8 cellular contexts compared by ENCODE assay signal in the genomic region with DNA sequence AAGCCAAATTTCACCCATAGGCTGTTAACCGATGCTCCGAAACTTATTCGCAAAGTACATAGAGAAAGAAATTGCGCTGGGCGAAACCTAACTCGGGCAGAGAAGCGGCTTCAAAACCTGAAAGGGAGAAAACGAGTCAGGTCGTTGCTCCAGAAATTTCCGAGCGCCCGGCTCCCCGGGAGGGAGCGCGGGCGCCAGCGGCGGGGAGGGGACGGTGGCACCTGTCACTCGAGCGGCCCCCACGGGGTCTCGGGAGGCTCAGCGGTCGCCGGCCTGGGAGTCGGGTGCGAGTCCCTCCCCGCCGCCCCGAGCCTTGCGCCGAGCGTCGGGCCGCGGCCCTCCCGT. TPM values are rescaled to one million over a fixed set of nuclear protein-coding genes. Genes with fewer than 3 reads are reported as not detected.
DNase-seq lines count a peak whose midpoint lies in the region; ATAC-seq, FAIRE-seq and TF ChIP-seq lines count a peak whose summit lies in the region.
"Not testable (repeated sequence)": the region's sequence is repeated elsewhere in the genome, so short reads cannot be mapped to it uniquely, and the experiment has no call there.

No MANE protein-coding gene starts in this region.

- WGBS in H1 (ENCODE audit: extremely low coverage in 1 of 2, insufficient coverage in 1 of 2, insufficient read length in 1 of 2, insufficient replicate concordance in 2 of 2, low coverage in 1 of 2, low lambda C conversion rate in 2 of 2, missing lambda C conversion rate in 1 of 2), 2 experiments: 6% methylated on average over 8 of the region's 38 CpGs; no CpG with 5 or more reads in 1 of the 2 experiments
- WGBS in liver: under 1% methylated on average over 38 of the region's 38 CpGs
- 0% methylated on average over 20 of the region's 38 CpGs for WGBS in suprapubic skin

- not testable (repeated sequence) for H3K9me2 ChIP-seq in DOHH2 (replicated peaks; ENCODE audit: control insufficient read depth, low read length)

- H3K4me1 Mint-ChIP-seq in activated T-helper 1 cell treated with anti-CD3 and anti-CD28 coated beads, Interleukin-12 subunit alpha, Interleukin-12 subunit beta, Interleukin-2, Interleukin-4 antibody, amounts not matched to agents 30 ng/mL and 10 ng/mL and 1 ng/mL, durations not matched to agents 14 hours and 24 hours and 36 hours (ENCODE audit: low read depth): not testable (repeated sequence)

- peak overlapping the region; percentile 79 for H3K4me3 ChIP-seq in DOHH2 (ENCODE audit: low read length)
- peak overlapping the region; percentile 56 to 69 for H3K4me3 ChIP-seq in Panc1 (ENCODE audit: low read depth in 2 of 2, low read length in 2 of 2)
- H3K4me3 ChIP-seq in H1 (ENCODE audit: extremely low read depth in 1 of 4, insufficient read depth in 2 of 4, low read depth in 3 of 4, low read length in 4 of 4): peak overlapping the region; percentile 38 to 76 (median 58)
- H3K4me3 ChIP-seq in liver (ENCODE audit: low read depth in 1 of 3, low read length in 3 of 3): peak overlapping the region; percentile 63 to 81 (median 72)
- H3K4me3 ChIP-seq in suprapubic skin: peak overlapping the region; percentile 91

- not testable (repeated sequence) for H3K36me3 Mint-ChIP-seq in activated T-helper 1 cell treated with anti-CD3 and anti-CD28 coated beads, Interleukin-12 subunit alpha, Interleukin-12 subunit beta, Interleukin-2, Interleukin-4 antibody, amounts not matched to agents 30 ng/mL and 10 ng/mL and 1 ng/mL, durations not matched to agents 14 hours and 24 hours and 36 hours (ENCODE audit: low read depth)

- ATAC-seq in HG03175 (IDR thresholded peaks at IDR 0.05; ENCODE audit: unreplicated experiment): peak; percentile 10
- ATAC-seq in Panc1, sciatic nerve: not testable (repeated sequence)

- not testable (repeated sequence) for H3K18ac ChIP-seq in H1 (ENCODE audit: extremely low read depth, low read length)

- TF ChIP-seq POLR2A in H1 (IDR thresholded peaks at IDR 0.05; ENCODE audit: control extremely low read depth in 1 of 2, low read depth in 2 of 2, low read length in 2 of 2); suprapubic skin (IDR thresholded peaks at IDR 0.05): not testable (repeated sequence)

- CTCF ChIA-PET in Panc1 (lab: Charles Lee); H1 (lab: Charles Lee; ENCODE audit: partially characterized antibody): not testable (repeated sequence)

- not testable (repeated sequence) for FAIRE-seq in H1 (lab: Jason Lieb, UNC)

- not testable (repeated sequence) for H2BK120ac ChIP-seq in H1 (replicated peaks; ENCODE audit: low read depth, low read length)

- H3K4ac ChIP-seq in H1 (replicated peaks; ENCODE audit: insufficient read length, low read depth, low read length): not testable (repeated sequence)

- not testable (repeated sequence) for H3K56ac ChIP-seq in H1 (replicated peaks; ENCODE audit: insufficient read length, low read depth, low read length)

- POLR2A ChIA-PET in Panc1 (lab: Charles Lee); H1 (lab: Charles Lee; ENCODE audit: partially characterized antibody): not testable (repeated sequence)

- not testable (repeated sequence) for H3K79me2 ChIP-seq in DOHH2 (ENCODE audit: control insufficient read depth, low read length); H1 (ENCODE audit: control insufficient read depth in 1 of 2, insufficient read depth in 2 of 2, low read length in 2 of 2)

- not testable (repeated sequence) for H3K27me3 Mint-ChIP-seq in activated T-helper 1 cell treated with anti-CD3 and anti-CD28 coated beads, Interleukin-12 subunit alpha, Interleukin-12 subunit beta, Interleukin-2, Interleukin-4 antibody, amounts not matched to agents 30 ng/mL and 10 ng/mL and 1 ng/mL, durations not matched to agents 14 hours and 24 hours and 36 hours (ENCODE audit: insufficient read depth)

- not testable (repeated sequence) for TF ChIP-seq CTCF in DOHH2 (IDR thresholded peaks at IDR 0.05; ENCODE audit: low read depth, low read length, poor library complexity, severe bottlenecking); Panc1 (IDR thresholded peaks at IDR 0.05); H1 (IDR thresholded peaks at IDR 0.05; ENCODE audit: control extremely low read depth in 1 of 3, insufficient read depth in 1 of 3, low read depth in 1 of 3, low read length in 3 of 3); liver (IDR thresholded peaks at IDR 0.05; ENCODE audit: low read depth, low read length, missing input control); suprapubic skin (IDR thresholded peaks at IDR 0.05)

- TF ChIP-seq EP300 in H1 (IDR thresholded peaks at IDR 0.05; ENCODE audit: borderline replicate concordance in 1 of 2, low read depth in 2 of 2, low read length in 2 of 2); suprapubic skin (IDR thresholded peaks at IDR 0.05): not testable (repeated sequence)

- H3K23me2 ChIP-seq in H1 (ENCODE audit: low read depth, low read length): not testable (repeated sequence)

- H3K23ac ChIP-seq in H1 (ENCODE audit: insufficient read length): not testable (repeated sequence)

- DNase-seq in Panc1 (ENCODE audit: low read depth, low spot score); activated T-helper 1 cell treated with anti-CD3 and anti-CD28 coated beads, Interleukin-12 subunit alpha, Interleukin-12 subunit beta, Interleukin-2, Interleukin-4 antibody, amounts not matched to agents 30 ng/mL and 10 ng/mL and 1 ng/mL, durations not matched to agents 14 hours and 24 hours and 36 hours (ENCODE audit: low spot score); H1 (ENCODE audit: low read depth in 1 of 2, low spot score in 2 of 2); suprapubic skin (ENCODE audit: low spot score in 2 of 2): not testable (repeated sequence)
- peak; percentile 63 for DNase-seq in sciatic nerve (ENCODE audit: low spot score)

- H3K9me3 Mint-ChIP-seq in activated T-helper 1 cell treated with anti-CD3 and anti-CD28 coated beads, Interleukin-12 subunit alpha, Interleukin-12 subunit beta, Interleukin-2, Interleukin-4 antibody, amounts not matched to agents 30 ng/mL and 10 ng/mL and 1 ng/mL, durations not matched to agents 14 hours and 24 hours and 36 hours: not testable (repeated sequence)

- H2BK20ac ChIP-seq in H1 (ENCODE audit: low read length): not testable (repeated sequence)

- H3K9me3 ChIP-seq in DOHH2 (ENCODE audit: control insufficient read depth, insufficient read depth, low read length); Panc1 (ENCODE audit: control insufficient read depth, insufficient read depth, low read depth, low read length); H1 (ENCODE audit: insufficient read depth in 2 of 2, low read depth in 1 of 2, low read length in 1 of 2); liver (ENCODE audit: control insufficient read depth in 4 of 4, low read length in 3 of 4); suprapubic skin: not testable (repeated sequence)

- not testable (repeated sequence) for H4K91ac ChIP-seq in H1 (replicated peaks; ENCODE audit: insufficient read length, low read length)

- not testable (repeated sequence) for H3K36me3 ChIP-seq in DOHH2 (ENCODE audit: control insufficient read depth, low read length); Panc1 (ENCODE audit: control insufficient read depth, insufficient read depth, low read length); H1 (ENCODE audit: control insufficient read depth in 2 of 4, insufficient read depth in 4 of 4, low read length in 3 of 4); liver (ENCODE audit: control insufficient read depth in 4 of 4, insufficient read depth in 3 of 4, low read depth in 1 of 4, low read length in 3 of 4); suprapubic skin

- BruUV-seq in Panc1 (replicated peaks; lab: Mats Ljungman, UMichigan): not testable (repeated sequence)

- peak overlapping the region in 1 of 4 experiments; percentile 49; a peak in 1 of 7 replicates for H3K9ac ChIP-seq in H1 (replicated peaks in 1 of 4; ENCODE audit: extremely low read depth in 1 of 4, low read depth in 3 of 4, low read length in 3 of 4)
- H3K9ac ChIP-seq in liver (ENCODE audit: low read depth in 1 of 2, low read length in 2 of 2): peak overlapping the region; percentile 54 to 66

- intact Hi-C loops in Panc1 (cut with micrococcal nuclease; ENCODE audit: unreplicated experiment); sciatic nerve (cut with DNase I): not testable (repeated sequence)
- intact Hi-C loops in activated T-helper 1 cell treated with anti-CD3 and anti-CD28 coated beads, Interleukin-12 subunit alpha, Interleukin-12 subunit beta, Interleukin-2, Interleukin-4 antibody, amounts not matched to agents 30 ng/mL and 10 ng/mL and 1 ng/mL, durations not matched to agents 14 hours and 24 hours and 36 hours (cut with micrococcal nuclease): loop anchor here (2.0 to 10.0 kb wide), 4 partner anchors 108 to 478 kb away; a partner anchor contains a TSS

- not testable (repeated sequence) for H3K27me3 ChIP-seq in DOHH2 (ENCODE audit: control insufficient read depth, low read length); Panc1 (ENCODE audit: control insufficient read depth, insufficient read depth, low read length); H1 (replicated peaks in 1 of 4; ENCODE audit: control insufficient read depth in 3 of 4, extremely low read depth in 1 of 4, insufficient read depth in 3 of 4, low read length in 3 of 4); liver (ENCODE audit: control insufficient read depth in 4 of 4, insufficient read depth in 4 of 4, low read length in 3 of 4); suprapubic skin

- H3K14ac ChIP-seq in H1 (ENCODE audit: insufficient read length): not testable (repeated sequence)

- not testable (repeated sequence) for H3F3A ChIP-seq in DOHH2 (ENCODE audit: control insufficient read depth, insufficient read depth)

- not testable (repeated sequence) for H3K27ac ChIP-seq in DOHH2 (ENCODE audit: low read depth, low read length); Panc1 (ENCODE audit: low read length); H1 (ENCODE audit: low read depth, low read length)
- peak overlapping the region; percentile 80 to 85 for H3K27ac ChIP-seq in liver (ENCODE audit: low read depth in 1 of 2, low read length in 2 of 2)
- H3K27ac ChIP-seq in suprapubic skin: peak overlapping the region; percentile 79

- not testable (repeated sequence) for H3K4me1 ChIP-seq in DOHH2 (ENCODE audit: control insufficient read depth, low read length); Panc1 (ENCODE audit: control insufficient read depth, insufficient read depth, low read length); H1 (replicated peaks in 1 of 4; ENCODE audit: control insufficient read depth in 3 of 4, insufficient read depth in 4 of 4, low read length in 3 of 4); liver (ENCODE audit: control insufficient read depth in 4 of 4, insufficient read depth in 4 of 4, low read length in 3 of 4); suprapubic skin

- TF ChIP-seq RAD21 in H1 (IDR thresholded peaks at IDR 0.05 in 1 of 2, conservative IDR thresholded peaks at IDR 0.05 in 1 of 2; ENCODE audit: low read depth in 2 of 2, low read length in 2 of 2); liver (IDR thresholded peaks at IDR 0.05): not testable (repeated sequence)

- H3K27ac Mint-ChIP-seq in activated T-helper 1 cell treated with anti-CD3 and anti-CD28 coated beads, Interleukin-12 subunit alpha, Interleukin-12 subunit beta, Interleukin-2, Interleukin-4 antibody, amounts not matched to agents 30 ng/mL and 10 ng/mL and 1 ng/mL, durations not matched to agents 14 hours and 24 hours and 36 hours: peak overlapping the region; percentile 85

- not testable (repeated sequence) for H4K8ac ChIP-seq in H1 (ENCODE audit: extremely low read depth, insufficient read depth, low read length)

- peak overlapping the region; percentile 89 for H3K4me3 Mint-ChIP-seq in activated T-helper 1 cell treated with anti-CD3 and anti-CD28 coated beads, Interleukin-12 subunit alpha, Interleukin-12 subunit beta, Interleukin-2, Interleukin-4 antibody, amounts not matched to agents 30 ng/mL and 10 ng/mL and 1 ng/mL, durations not matched to agents 14 hours and 24 hours and 36 hours

- not testable (repeated sequence) for H2AK5ac ChIP-seq in H1 (ENCODE audit: low read depth, low read length)

- H2BK15ac ChIP-seq in H1 (ENCODE audit: low read length): not testable (repeated sequence)

- H2BK5ac ChIP-seq in H1 (ENCODE audit: low read depth, low read length): not testable (repeated sequence)

- in situ Hi-C loops in Panc1 (cut with HindIII; ENCODE audit: low pct_unique_long_range_greater_than_20kb, low sequenced_read_pairs): not testable (repeated sequence)

- H4K20me1 ChIP-seq in DOHH2 (ENCODE audit: control insufficient read depth, insufficient read depth, low read depth, low read length); H1 (replicated peaks in 1 of 2; ENCODE audit: control insufficient read depth in 1 of 2, insufficient read depth in 2 of 2, low read length in 2 of 2): not testable (repeated sequence)

- H2AFZ ChIP-seq in H1 (ENCODE audit: low read length): not testable (repeated sequence)

- H3K4me2 ChIP-seq in DOHH2 (ENCODE audit: low read length) (peak overlapping the region; percentile 50), H1 (ENCODE audit: insufficient read depth in 1 of 2, low read depth in 2 of 2, low read length in 2 of 2) (peak overlapping the region; percentile 60 to 65)

- not testable (repeated sequence) for H2BK12ac ChIP-seq in H1 (ENCODE audit: low read depth, low read length)

- not testable (repeated sequence) for H3K79me1 ChIP-seq in H1 (ENCODE audit: low read depth, low read length)

- H4K5ac ChIP-seq in H1 (ENCODE audit: insufficient read length, low read depth, low read length): not testable (repeated sequence)

RNA-seq across cellular contexts. Expression of a gene that starts 0.6 kb away (rescaled TPM):
- 5.2 TPM for total RNA-seq in Panc1 (2021; ENCODE audit: unreplicated experiment)
- polyA plus RNA-seq in Panc1 (2012; ENCODE audit: insufficient read length): 3.7 TPM
- 1.5 TPM in 2 replicates for total RNA-seq in activated T-helper 1 cell treated with anti-CD3 and anti-CD28 coated beads, Interleukin-12 subunit alpha, Interleukin-12 subunit beta, Interleukin-2, Interleukin-4 antibody, amounts not matched to agents 30 ng/mL and 10 ng/mL and 1 ng/mL, durations not matched to agents 14 hours and 24 hours and 36 hours
- 5.3 and 5.7 TPM in 2 replicates for total RNA-seq in H1 (2021; fragmentation: NEBNext Ultra II Directional; extraction: Animal tissue kit (Norgen Biotek cat#: 25700))
- polyA plus RNA-seq in H1 (2011; rRNA removed): 0.69 and 0.97 TPM in 2 replicates
- polyA plus RNA-seq in H1 (2011; cell fraction: cytosol; rRNA removed): 3.1 TPM
- polyA plus RNA-seq in H1 (2011; cell fraction: nucleus; rRNA removed): 1.2 TPM
- 2.5 to 5.0 TPM (median 2.8 TPM) in 4 replicates for polyA plus RNA-seq in H1 (2012, experiment 1 of 2)
- polyA plus RNA-seq in H1 (2012, experiment 2 of 2): 1.0 TPM
- polyA plus RNA-seq in H1 (2013, experiment 1 of 2): 7.3 TPM
- 8.2 TPM for polyA plus RNA-seq in H1 (2013, experiment 2 of 2)
- 0.49 and 1.7 TPM in 2 replicates for polyA minus RNA-seq in H1 (2011; rRNA and poly(A)+ RNA removed)
- polyA minus RNA-seq in H1 (2011; cell fraction: cytosol; rRNA and poly(A)+ RNA removed): 2.0 TPM
- 0.80 TPM for polyA minus RNA-seq in H1 (2011; cell fraction: nucleus; rRNA and poly(A)+ RNA removed)
- 1 to 10 TPM; 3.5 to 6.1 TPM for total RNA-seq in liver
- polyA plus RNA-seq in liver: 10 to 100 TPM in 1 of 2 donors, 1 to 10 TPM in 1; 3.2 to 10.9 TPM
- total RNA-seq in sciatic nerve: 11.5 TPM
- total RNA-seq in suprapubic skin: 1 to 10 TPM; 1.1 to 6.3 (median 4.4) TPM
